ENCODE assay signal across 24 cellular contexts in genomic region chr6:127506894-127507293, GRCh38. TPM values are rescaled to one million over a fixed set of nuclear protein-coding genes. Genes with fewer than 3 reads are reported as not detected.
DNase-seq lines count a peak whose midpoint lies in the region; ATAC-seq, FAIRE-seq and TF ChIP-seq lines count a peak whose summit lies in the region.
"Had no signal": no experiment of that assay in that cellular context is flagged by ENCODE, and none has a peak within 500 bp of the region (broad histone marks: within the 10 kb centered on the region; RNA-seq: fewer than 3 reads in every experiment).

No MANE protein-coding gene starts in this region.

- H3K18ac ChIP-seq in H1 (ENCODE audit: extremely low read depth, low read length): no peak overlapping the region

- no peak overlapping the region for H2BK15ac ChIP-seq in H1 (ENCODE audit: low read length)

- WGBS in HepG2 (ENCODE audit: low lambda C conversion rate): 0% methylated on average over 1 of the region's 1 CpG
- 20% methylated on average over 1 of the region's 1 CpG for WGBS in right lobe of liver (ENCODE audit: insufficient coverage, low coverage, low lambda C conversion rate, missing lambda C conversion rate)
- 88% methylated on average over 1 of the region's 1 CpG; no CpG with 5 or more reads in 1 of the 2 experiments for WGBS in H1 (ENCODE audit: extremely low coverage in 1 of 2, insufficient coverage in 1 of 2, insufficient read length in 1 of 2, insufficient replicate concordance in 2 of 2, low coverage in 1 of 2, low lambda C conversion rate in 2 of 2, missing lambda C conversion rate in 1 of 2), 2 experiments

- H3K23me2 ChIP-seq in H1 (ENCODE audit: low read depth, low read length): no peaks in the 10 kb centered on the region

- TF ChIP-seq RAD21 in HepG2 (CRISPR knock-in tag; IDR thresholded peaks at IDR 0.05) (no peak), H1 (IDR thresholded peaks at IDR 0.05 in 1 of 2, conservative IDR thresholded peaks at IDR 0.05 in 1 of 2; ENCODE audit: low read depth in 2 of 2, low read length in 2 of 2) (no peak)

- no peaks in the 10 kb centered on the region for H3K79me1 ChIP-seq in H1 (ENCODE audit: low read depth, low read length)

- FAIRE-seq in HepG2 (lab: Jason Lieb, UNC): no peak
- no peak for FAIRE-seq in H1 (lab: Jason Lieb, UNC)
- no peak for FAIRE-seq in frontal cortex (lab: Jason Lieb, UNC)
- FAIRE-seq: GM12878, GM12892, GM18507 had no signal

- ATAC-seq in HepG2 (no peak), right lobe of liver (no peak), T-helper 17 cell (no peak)
- ATAC-seq: GM12878 had no signal

- no peak overlapping the region for H2BK5ac ChIP-seq in H1 (ENCODE audit: low read depth, low read length)

- no peak overlapping the region for H2AFZ ChIP-seq in HepG2 (ENCODE audit: low read length)
- no peak overlapping the region for H2AFZ ChIP-seq in H1 (ENCODE audit: low read length)

- H3K36me3 ChIP-seq in HepG2 (replicated peaks in 1 of 2; ENCODE audit: control insufficient read depth in 1 of 2, insufficient read depth in 2 of 2, low read length in 2 of 2) (no peaks in the 10 kb centered on the region), right lobe of liver (no peaks in the 10 kb centered on the region), H1 (ENCODE audit: control insufficient read depth in 2 of 4, insufficient read depth in 4 of 4, low read length in 3 of 4) (peaks cover 0 to 39% (median 5%) of the 10 kb centered on the region in 4 experiments; a peak in 5 of 8 replicates)
- H3K36me3 ChIP-seq: BLaER1 had no signal

- H3K56ac ChIP-seq in H1 (replicated peaks; ENCODE audit: insufficient read length, low read depth, low read length): no peak overlapping the region

- no peak overlapping the region for H3K4ac ChIP-seq in H1 (replicated peaks; ENCODE audit: insufficient read length, low read depth, low read length)

- H3K27me3 ChIP-seq in HepG2 (ENCODE audit: control insufficient read depth in 1 of 2, insufficient read depth in 2 of 2, low read length in 2 of 2): no peaks in the 10 kb centered on the region
- peaks cover 0 to 4% of the 10 kb centered on the region in 2 donors for H3K27me3 ChIP-seq in right lobe of liver
- H3K27me3 ChIP-seq in H1 (replicated peaks in 1 of 4; ENCODE audit: control insufficient read depth in 3 of 4, extremely low read depth in 1 of 4, insufficient read depth in 3 of 4, low read length in 3 of 4): no peaks in the 10 kb centered on the region; a peak in 1 of 7 replicates
- H3K27me3 ChIP-seq: BE2C, BLaER1 had no signal

- no peaks in the 10 kb centered on the region for H3K4me1 ChIP-seq in HepG2 (ENCODE audit: insufficient read depth, low read length)
- H3K4me1 ChIP-seq in right lobe of liver: no peaks in the 10 kb centered on the region
- no peaks in the 10 kb centered on the region for H3K4me1 ChIP-seq in H1 (replicated peaks in 1 of 4; ENCODE audit: control insufficient read depth in 3 of 4, insufficient read depth in 4 of 4, low read length in 3 of 4)
- H3K4me1 ChIP-seq: BLaER1 had no signal

- no peak for DNase-seq in HepG2 (ENCODE audit: low spot score)
- no peak for DNase-seq in right lobe of liver
- no peak for DNase-seq in T-helper 17 cell
- no peak for DNase-seq in H1 (ENCODE audit: low read depth in 1 of 2, low spot score in 2 of 2)
- no peak for DNase-seq in DMS53 (lab: John Stamatoyannopoulos, UW)
- no peak for DNase-seq in frontal cortex (ENCODE audit: low spot score in 2 of 2)
- DNase-seq: ACHN; BE2C; C1 segment of cervical spinal cord; CD4-positive, alpha-beta memory T cell; CD4-positive, CD25-positive, alpha-beta regulatory T cell; CD8-positive, alpha-beta memory T cell; COR-L47; DMS79; DND-41; EL; GDM1 had no signal

- no peak overlapping the region for H2BK12ac ChIP-seq in H1 (ENCODE audit: low read depth, low read length)

- no peak overlapping the region for H3K14ac ChIP-seq in H1 (ENCODE audit: insufficient read length)

- H3K36me3 Mint-ChIP-seq in T-helper 17 cell (ENCODE audit: low read depth): peaks cover 4% of the 10 kb centered on the region
- H3K36me3 Mint-ChIP-seq: CD14-positive monocyte had no signal

- no peak for TF ChIP-seq EP300 in HepG2 (IDR thresholded peaks at IDR 0.05; ENCODE audit: low read depth in 2 of 2, low read length in 2 of 2)
- no peak for TF ChIP-seq EP300 in HepG2 (CRISPR knock-in tag; IDR thresholded peaks at IDR 0.05; ENCODE audit: borderline replicate concordance)
- no peak for TF ChIP-seq EP300 in H1 (IDR thresholded peaks at IDR 0.05; ENCODE audit: borderline replicate concordance in 1 of 2, low read depth in 2 of 2, low read length in 2 of 2)

- H2AK5ac ChIP-seq in H1 (ENCODE audit: low read depth, low read length): no peak overlapping the region

- POLR2A ChIA-PET in HepG2 (lab: Yijun Ruan, JAX) (no interaction called here), H1 (lab: Charles Lee; ENCODE audit: partially characterized antibody) (no interaction called here)

- H3K9me3 ChIP-seq in HepG2 (ENCODE audit: low read length): no peaks in the 10 kb centered on the region
- no peaks in the 10 kb centered on the region for H3K9me3 ChIP-seq in right lobe of liver
- no peaks in the 10 kb centered on the region for H3K9me3 ChIP-seq in T-helper 17 cell (ENCODE audit: control insufficient read depth, low read length, poor library complexity, severe bottlenecking)
- no peaks in the 10 kb centered on the region for H3K9me3 ChIP-seq in H1 (ENCODE audit: insufficient read depth in 2 of 2, low read depth in 1 of 2, low read length in 1 of 2)
- H3K9me3 ChIP-seq: BE2C, BLaER1 had no signal

- H3K4me3 Mint-ChIP-seq in T-helper 17 cell: peak overlapping the region; percentile 7
- H3K4me3 Mint-ChIP-seq: CD14-positive monocyte; CD4-positive, alpha-beta memory T cell; CD4-positive, CD25-positive, alpha-beta regulatory T cell; CD8-positive, alpha-beta memory T cell had no signal

- H3K27ac Mint-ChIP-seq in T-helper 17 cell: no peak overlapping the region
- H3K27ac Mint-ChIP-seq: CD14-positive monocyte; CD4-positive, alpha-beta memory T cell; CD4-positive, CD25-positive, alpha-beta regulatory T cell; CD8-positive, alpha-beta memory T cell had no signal

- no peak overlapping the region for H4K5ac ChIP-seq in H1 (ENCODE audit: insufficient read length, low read depth, low read length)

- H3K4me2 ChIP-seq in HepG2 (ENCODE audit: low read depth, low read length): no peak overlapping the region
- no peak overlapping the region for H3K4me2 ChIP-seq in H1 (ENCODE audit: insufficient read depth in 1 of 2, low read depth in 2 of 2, low read length in 2 of 2)
- H3K4me2 ChIP-seq: BLaER1 had no signal

- in situ Hi-C loops in HepG2 (cut with HindIII; ENCODE audit: extremely low pct_ligation_motif_present, low pct_unique_long_range_greater_than_20kb): no loop called here

- H3K23ac ChIP-seq in H1 (ENCODE audit: insufficient read length): no peak overlapping the region

- no peak overlapping the region for H2BK20ac ChIP-seq in H1 (ENCODE audit: low read length)

- H3K9ac ChIP-seq in HepG2 (ENCODE audit: insufficient read depth, low read depth, low read length) (no peak overlapping the region), H1 (replicated peaks in 1 of 4; ENCODE audit: extremely low read depth in 1 of 4, low read depth in 3 of 4, low read length in 3 of 4) (no peak overlapping the region)
- H3K9ac ChIP-seq: BLaER1 had no signal

- H4K8ac ChIP-seq in H1 (ENCODE audit: extremely low read depth, insufficient read depth, low read length): no peak overlapping the region

- H4K91ac ChIP-seq in H1 (replicated peaks; ENCODE audit: insufficient read length, low read length): no peak overlapping the region

- H3K27me3 Mint-ChIP-seq in T-helper 17 cell: no peaks in the 10 kb centered on the region
- H3K27me3 Mint-ChIP-seq: CD4-positive, alpha-beta memory T cell; CD4-positive, CD25-positive, alpha-beta regulatory T cell; CD8-positive, alpha-beta memory T cell had no signal

- no peak for TF ChIP-seq POLR2A in HepG2 (IDR thresholded peaks at IDR 0.05; ENCODE audit: insufficient read depth in 1 of 2, low read depth in 2 of 2, low read length in 2 of 2)
- no peak for TF ChIP-seq POLR2A in right lobe of liver (IDR thresholded peaks at IDR 0.05)
- TF ChIP-seq POLR2A in H1 (IDR thresholded peaks at IDR 0.05; ENCODE audit: control extremely low read depth in 1 of 2, low read depth in 2 of 2, low read length in 2 of 2): no peak

- H2BK120ac ChIP-seq in H1 (replicated peaks; ENCODE audit: low read depth, low read length): no peak overlapping the region

- TF ChIP-seq CTCF in HepG2 (CRISPR knock-in tag; IDR thresholded peaks at IDR 0.05) (no peak), right lobe of liver (IDR thresholded peaks at IDR 0.05) (no peak), H1 (IDR thresholded peaks at IDR 0.05; ENCODE audit: control extremely low read depth in 1 of 3, insufficient read depth in 1 of 3, low read depth in 1 of 3, low read length in 3 of 3) (no peak)

- no TSS peak for BruUV-seq in HepG2 (replicated peaks; lab: Mats Ljungman, UMichigan)

- no peak overlapping the region for H3K27ac ChIP-seq in HepG2 (ENCODE audit: extremely low read length, insufficient read depth, low read length)
- no peak overlapping the region for H3K27ac ChIP-seq in right lobe of liver
- no peak overlapping the region for H3K27ac ChIP-seq in H1 (ENCODE audit: low read depth, low read length)
- H3K27ac ChIP-seq: 22Rv1, BLaER1 had no signal

- CTCF ChIA-PET in HepG2 (lab: Yijun Ruan, JAX; ENCODE audit: low intra/inter-chr PET ratio, low total read pairs): no interaction called here
- CTCF ChIA-PET in H1 (lab: Charles Lee; ENCODE audit: partially characterized antibody): interaction anchor here (1.1 to 3.2 kb wide), 6 partner anchors 9 to 183 kb away, joined by 3 to 15 read pairs (median 6); partner anchors contain the start of gene KIAA0408

- H3K4me3 ChIP-seq in HepG2 (replicated peaks in 1 of 3; ENCODE audit: insufficient read depth in 1 of 3, low read depth in 2 of 3, low read length in 3 of 3) (no peak overlapping the region), right lobe of liver (no peak overlapping the region), H1 (ENCODE audit: extremely low read depth in 1 of 4, insufficient read depth in 2 of 4, low read depth in 3 of 4, low read length in 4 of 4) (no peak overlapping the region)
- H3K4me3 ChIP-seq: BLaER1, GM12878 had no signal

- intact Hi-C loops in HepG2 (cut with micrococcal nuclease; ENCODE audit: unreplicated experiment) (loop anchor here (1.0 kb wide), 1 partner anchor 22 kb away; no protein-coding TSS in a partner anchor), right lobe of liver (cut with DNase I) (no loop called here)

- H4K20me1 ChIP-seq in HepG2 (ENCODE audit: insufficient read depth, low read length) (no peaks in the 10 kb centered on the region), H1 (replicated peaks in 1 of 2; ENCODE audit: control insufficient read depth in 1 of 2, insufficient read depth in 2 of 2, low read length in 2 of 2) (no peaks in the 10 kb centered on the region)
- H4K20me1 ChIP-seq: BLaER1 had no signal

- H3K4me1 Mint-ChIP-seq in T-helper 17 cell: no peaks in the 10 kb centered on the region
- H3K4me1 Mint-ChIP-seq: CD14-positive monocyte; CD4-positive, alpha-beta memory T cell; CD8-positive, alpha-beta memory T cell had no signal

- no peaks in the 10 kb centered on the region for H3K79me2 ChIP-seq in HepG2 (ENCODE audit: insufficient read depth, low read length)
- no peaks in the 10 kb centered on the region for H3K79me2 ChIP-seq in H1 (ENCODE audit: control insufficient read depth in 1 of 2, insufficient read depth in 2 of 2, low read length in 2 of 2)

RNA-seq across cellular contexts. Expression of gene KIAA0408, which starts 47.7 kb away (rescaled TPM):
- not detected in 2 replicates for total RNA-seq in HepG2 (2016; rRNA removed; fragmentation: Illumina TruSeq; extraction: Trizol)
- not detected in 2 replicates for total RNA-seq in HepG2 (2016; cell fraction: cytosol; rRNA removed; fragmentation: Illumina TruSeq; extraction: Trizol; ENCODE audit: low read depth)
- not detected in 2 replicates for total RNA-seq in HepG2 (2016; cell fraction: insoluble cytoplasmic fraction; rRNA removed; fragmentation: Illumina TruSeq; extraction: Trizol)
- total RNA-seq in HepG2 (2016; cell fraction: membrane; rRNA removed; fragmentation: Illumina TruSeq; extraction: Trizol): not detected in 2 replicates
- total RNA-seq in HepG2 (2016; cell fraction: nucleus; rRNA removed; fragmentation: Illumina TruSeq; extraction: Trizol): not detected in 2 replicates
- polyA plus RNA-seq in HepG2 (2011; rRNA removed): not detected in 2 replicates
- polyA plus RNA-seq in HepG2 (2011; cell fraction: cytosol; rRNA removed): not detected in 2 replicates
- 0.05 TPM in 1 of 2 replicates, not detected in the other for polyA plus RNA-seq in HepG2 (2011; cell fraction: nucleus; rRNA removed)
- not detected in 2 replicates for polyA plus RNA-seq in HepG2 (2012)
- polyA plus RNA-seq in HepG2 (2016; cell fraction: cytosol; fragmentation: Illumina TruSeq; extraction: Trizol; ENCODE audit: low read depth): not detected in 2 replicates
- not detected in 2 replicates for polyA plus RNA-seq in HepG2 (2016; cell fraction: insoluble cytoplasmic fraction; fragmentation: Illumina TruSeq; extraction: Trizol; ENCODE audit: low read depth)
- polyA plus RNA-seq in HepG2 (2016; cell fraction: membrane; fragmentation: Illumina TruSeq; extraction: Trizol; ENCODE audit: low read depth): not detected in 2 replicates
- not detected in 2 replicates for polyA plus RNA-seq in HepG2 (2016; cell fraction: nucleus; fragmentation: Illumina TruSeq; extraction: Trizol; ENCODE audit: insufficient read depth, low read depth)
- not detected in 2 replicates for polyA minus RNA-seq in HepG2 (2011; rRNA and poly(A)+ RNA removed; ENCODE audit: low replicate concordance)
- polyA minus RNA-seq in HepG2 (2011; cell fraction: cytosol; rRNA and poly(A)+ RNA removed): not detected in 2 replicates
- polyA minus RNA-seq in HepG2 (2011; cell fraction: nucleus; rRNA and poly(A)+ RNA removed): not detected in 2 replicates
- under 1 TPM in 4 of 6 experiments, not detected in 2; 0.06 to 0.33 (median 0.16) TPM for total RNA-seq in right lobe of liver
- 1 to 10 TPM; 3.5 to 5.1 TPM for total RNA-seq in T-helper 17 cell
- 9.2 and 10.8 TPM in 2 replicates for total RNA-seq in H1 (2021; fragmentation: NEBNext Ultra II Directional; extraction: Animal tissue kit (Norgen Biotek cat#: 25700))
- polyA plus RNA-seq in H1 (2011; rRNA removed): 0.96 and 3.3 TPM in 2 replicates
- 2.6 TPM for polyA plus RNA-seq in H1 (2011; cell fraction: cytosol; rRNA removed)
- 5.0 TPM for polyA plus RNA-seq in H1 (2011; cell fraction: nucleus; rRNA removed)
- 4.2 to 13.9 TPM (median 7.5 TPM) in 4 replicates for polyA plus RNA-seq in H1 (2012, experiment 1 of 2)
- polyA plus RNA-seq in H1 (2012, experiment 2 of 2): 1.0 TPM
- 12.2 TPM for polyA plus RNA-seq in H1 (2013, experiment 1 of 2)
- 12.1 TPM for polyA plus RNA-seq in H1 (2013, experiment 2 of 2)
- polyA minus RNA-seq in H1 (2011; rRNA and poly(A)+ RNA removed): 3.4 and 8.0 TPM in 2 replicates
- 0.29 TPM for polyA minus RNA-seq in H1 (2011; cell fraction: cytosol; rRNA and poly(A)+ RNA removed)
- polyA minus RNA-seq in H1 (2011; cell fraction: nucleus; rRNA and poly(A)+ RNA removed): 5.8 TPM
- total RNA-seq in frontal cortex: 107 TPM
- total RNA-seq: G401 had no signal
- polyA plus RNA-seq: CD14-positive monocyte had no signal

Comparison
In these comparisons a context has a peak if more than half of its experiments do, and no peak if none do; other contexts are left out.
1. Of the 41 proteins assayed by ChIP-seq in both HepG2 and H1: peak only in HepG2: none; only in H1: none; in both: MAFK; in neither: 40.